ENCODE assay signal across 28 cellular contexts in genomic region chr13:78215458-78215857, GRCh38.
"Had no signal": no experiment of that assay in that cellular context is flagged by ENCODE, and none has a peak within 500 bp of the region (broad histone marks: within the 10 kb centered on the region; RNA-seq: fewer than 3 reads in every experiment).

No MANE protein-coding gene starts in this region.

- H3K4me3 Mint-ChIP-seq: stimulated activated effector memory CD8-positive, alpha-beta T cell treated with anti-CD3 and anti-CD28 coated beads, Interleukin-12 subunit alpha, Interleukin-12 subunit beta, amount 100 ng/mL, for 72 hours; stimulated activated memory B cell treated with anti-CD40 and anti-IgM and Interleukin-4, amounts not matched to agents 10 μg/mL and 1 μg/mL and 100 μg/mL, for 72 hours; stimulated activated naive B cell treated with anti-CD40 and anti-IgM and Interleukin-4, amounts not matched to agents 10 μg/mL and 1 μg/mL and 100 μg/mL, for 72 hours; stimulated activated naive CD8-positive, alpha-beta T cell treated with anti-CD3 and anti-CD28 coated beads, Interleukin-15, amount 100 ng/mL, for 72 hours; stimulated activated naive CD8-positive, alpha-beta T cell treated with anti-CD3 and anti-CD28 coated beads, Interleukin-15, Interleukin-2, amounts not matched to agents 100 ng/mL and 50 ng/mL, for 24 hours; type B pancreatic cell had no signal

- H3K4me3 ChIP-seq: stomach, suprapubic skin, testis, thoracic aorta, thyroid gland, tibial artery, tibial nerve, transverse colon, upper lobe of left lung, upper lobe of right lung, uterus, vagina had no signal

- H3K27ac ChIP-seq: stomach, suprapubic skin, testis, thoracic aorta, thyroid gland, tibial artery, tibial nerve, transverse colon, upper lobe of left lung, upper lobe of right lung, uterus, vagina had no signal

- H3K4me1 ChIP-seq: stomach, suprapubic skin, testis, thyroid gland, tibial artery, tibial nerve, transverse colon, upper lobe of left lung, upper lobe of right lung, uterus, vagina had no signal

- H3K27ac Mint-ChIP-seq: stimulated activated effector memory CD8-positive, alpha-beta T cell treated with anti-CD3 and anti-CD28 coated beads, Interleukin-12 subunit alpha, Interleukin-12 subunit beta, amount 100 ng/mL, for 72 hours; stimulated activated memory B cell treated with anti-CD40 and anti-IgM and Interleukin-4, amounts not matched to agents 10 μg/mL and 1 μg/mL and 100 μg/mL, for 72 hours; stimulated activated naive B cell treated with anti-CD40 and anti-IgM and Interleukin-4, amounts not matched to agents 10 μg/mL and 1 μg/mL and 100 μg/mL, for 72 hours; stimulated activated naive CD8-positive, alpha-beta T cell treated with anti-CD3 and anti-CD28 coated beads, Interleukin-15, amount 100 ng/mL, for 72 hours; stimulated activated naive CD8-positive, alpha-beta T cell treated with anti-CD3 and anti-CD28 coated beads, Interleukin-15, Interleukin-2, amounts not matched to agents 100 ng/mL and 50 ng/mL, for 24 hours; type B pancreatic cell had no signal

- H3K9me3 Mint-ChIP-seq: stimulated activated effector memory CD8-positive, alpha-beta T cell treated with anti-CD3 and anti-CD28 coated beads, Interleukin-12 subunit alpha, Interleukin-12 subunit beta, amount 100 ng/mL, for 72 hours; stimulated activated memory B cell treated with anti-CD40 and anti-IgM and Interleukin-4, amounts not matched to agents 10 μg/mL and 1 μg/mL and 100 μg/mL, for 72 hours; stimulated activated naive B cell treated with anti-CD40 and anti-IgM and Interleukin-4, amounts not matched to agents 10 μg/mL and 1 μg/mL and 100 μg/mL, for 72 hours; stimulated activated naive CD8-positive, alpha-beta T cell treated with anti-CD3 and anti-CD28 coated beads, Interleukin-15, amount 100 ng/mL, for 72 hours; stimulated activated naive CD8-positive, alpha-beta T cell treated with anti-CD3 and anti-CD28 coated beads, Interleukin-15, Interleukin-2, amounts not matched to agents 100 ng/mL and 50 ng/mL, for 24 hours; type B pancreatic cell had no signal

- H3K36me3 Mint-ChIP-seq: stimulated activated effector memory CD8-positive, alpha-beta T cell treated with anti-CD3 and anti-CD28 coated beads, Interleukin-12 subunit alpha, Interleukin-12 subunit beta, amount 100 ng/mL, for 72 hours; stimulated activated memory B cell treated with anti-CD40 and anti-IgM and Interleukin-4, amounts not matched to agents 10 μg/mL and 1 μg/mL and 100 μg/mL, for 72 hours; stimulated activated naive B cell treated with anti-CD40 and anti-IgM and Interleukin-4, amounts not matched to agents 10 μg/mL and 1 μg/mL and 100 μg/mL, for 72 hours; type B pancreatic cell had no signal

- H3K27me3 Mint-ChIP-seq: stimulated activated naive CD8-positive, alpha-beta T cell treated with anti-CD3 and anti-CD28 coated beads, Interleukin-15, amount 100 ng/mL, for 72 hours; type B pancreatic cell had no signal

- H3K4me1 Mint-ChIP-seq: stimulated activated effector memory CD8-positive, alpha-beta T cell treated with anti-CD3 and anti-CD28 coated beads, Interleukin-12 subunit alpha, Interleukin-12 subunit beta, amount 100 ng/mL, for 72 hours; stimulated activated memory B cell treated with anti-CD40 and anti-IgM and Interleukin-4, amounts not matched to agents 10 μg/mL and 1 μg/mL and 100 μg/mL, for 72 hours; stimulated activated naive B cell treated with anti-CD40 and anti-IgM and Interleukin-4, amounts not matched to agents 10 μg/mL and 1 μg/mL and 100 μg/mL, for 72 hours; stimulated activated naive CD8-positive, alpha-beta T cell treated with anti-CD3 and anti-CD28 coated beads, Interleukin-15, amount 100 ng/mL, for 72 hours had no signal

- DNase-seq: stimulated activated CD4-positive, alpha-beta T cell treated with anti-CD3 and anti-CD28 coated beads, Interleukin-2, amount 100 ng/mL, for 48 hours; stimulated activated CD4-positive, alpha-beta T cell treated with anti-CD3 and anti-CD28 coated beads, Interleukin-4, amount 100 ng/mL, for 1 hour; stimulated activated CD4-positive, alpha-beta T cell treated with anti-CD3 and anti-CD28 coated beads, Interleukin-4, amount 100 ng/mL, for 24 hours; stimulated activated CD4-positive, alpha-beta T cell treated with anti-CD3 and anti-CD28 coated beads, Interleukin-4, amount 100 ng/mL, for 4 hours; stimulated activated CD8-positive, alpha-beta memory T cell treated with anti-CD3 and anti-CD28 coated beads, Interleukin-4, amount 100 ng/mL, for 48 hours; stimulated activated naive B cell treated with anti-CD40 and anti-IgM and Interleukin-4, amounts not matched to agents 10 μg/mL and 1 μg/mL and 100 μg/mL, for 72 hours; stimulated activated naive CD4-positive, alpha-beta T cell; stimulated activated naive CD4-positive, alpha-beta T cell treated with Interleukin-2 at 50 U/mL for 16 hours; stimulated activated naive CD8-positive, alpha-beta T cell treated with anti-CD3 and anti-CD28 coated beads, Interleukin-15, amount 100 ng/mL, for 72 hours; stimulated activated naive CD8-positive, alpha-beta T cell treated with anti-CD3 and anti-CD28 coated beads, Interleukin-15, Interleukin-2, amounts not matched to agents 100 U/mL and 50 U/mL, for 24 hours; stomach; substantia nigra; testis; thyroid gland; tibial artery; transverse colon; trophoblast cell; upper lobe of left lung; upper lobe of right lung; uterus had no signal

- H3K27me3 ChIP-seq: stomach, suprapubic skin, testis, thyroid gland, tibial artery, tibial nerve, transverse colon, upper lobe of left lung, upper lobe of right lung, uterus, vagina had no signal

- H3K9me3 ChIP-seq: stomach, suprapubic skin, testis, thoracic aorta, thyroid gland, tibial artery, tibial nerve, transverse colon, upper lobe of left lung, upper lobe of right lung, uterus, vagina had no signal

- H3K36me3 ChIP-seq: stomach, suprapubic skin, thoracic aorta, thyroid gland, tibial artery, tibial nerve, transverse colon, upper lobe of left lung, upper lobe of right lung, uterus, vagina had no signal

- ATAC-seq: stimulated activated effector memory CD8-positive, alpha-beta T cell treated with anti-CD3 and anti-CD28 coated beads, Interleukin-12 subunit alpha, Interleukin-12 subunit beta, amount 100 ng/mL, for 72 hours; stimulated activated memory B cell treated with anti-CD40 and anti-IgM and Interleukin-4, amounts not matched to agents 10 μg/mL and 1 μg/mL and 100 μg/mL, for 72 hours; stimulated activated naive B cell treated with anti-CD40 and anti-IgM and Interleukin-4, amounts not matched to agents 10 μg/mL and 1 μg/mL and 100 μg/mL, for 72 hours; stimulated activated naive CD8-positive, alpha-beta T cell treated with anti-CD3 and anti-CD28 coated beads, Interleukin-15, amount 100 ng/mL, for 72 hours; stimulated activated naive CD8-positive, alpha-beta T cell treated with anti-CD3 and anti-CD28 coated beads, Interleukin-15, Interleukin-2, amounts not matched to agents 100 U/mL and 50 U/mL, for 24 hours; upper lobe of right lung had no signal
